6 cellular contexts compared by ENCODE assay signal in genomic region chr18:59579509-59579908, GRCh38.
"Had no signal": no experiment of that assay in that cellular context is flagged by ENCODE, and none has a peak within 500 bp of the region (broad histone marks: within the 10 kb centered on the region; RNA-seq: fewer than 3 reads in every experiment).

No MANE protein-coding gene starts in this region.

- H2AFZ ChIP-seq: GM23248 had no signal

- H3K9me3 Mint-ChIP-seq: H9 had no signal

- DNase-seq: GM23248, H9, HCEC 1CT had no signal

- H3K4me1 Mint-ChIP-seq: IgD-negative memory B cell had no signal

- H3K27ac ChIP-seq: GM23248, HL-60 had no signal

- H3K4me3 ChIP-seq: GM23248 had no signal

- H3K27me3 Mint-ChIP-seq: IgD-negative memory B cell had no signal

- H3K4me3 Mint-ChIP-seq: H9, IgD-negative memory B cell had no signal

- ATAC-seq: HepG2 had no signal

- H3K36me3 Mint-ChIP-seq: IgD-negative memory B cell had no signal

- H3K27ac Mint-ChIP-seq: H9, IgD-negative memory B cell had no signal
